8 cellular contexts compared by ENCODE assay signal in genomic region chr6:139325003-139325600, GRCh38.
DNase-seq lines count a peak whose midpoint lies in the region; ATAC-seq and TF ChIP-seq lines count a peak whose summit lies in the region.

No MANE protein-coding gene starts in this region.

- peaks cover 16% of the 10 kb centered on the region for H3K36me3 ChIP-seq in SU-DHL-6 (ENCODE audit: low read length)

- no peaks in the 10 kb centered on the region for H4K20me1 ChIP-seq in SU-DHL-6 (ENCODE audit: low read depth, low read length)

- peak overlapping the region; percentile 52 for H3K9ac ChIP-seq in SU-DHL-6 (ENCODE audit: low read length)

- no peaks in the 10 kb centered on the region for H3K9me2 ChIP-seq in SU-DHL-6 (replicated peaks; ENCODE audit: insufficient read depth, low read length)

- H3K4me2 ChIP-seq in SU-DHL-6 (ENCODE audit: low read depth, low read length, poor library complexity, severe bottlenecking) = peak overlapping the region; percentile 74

- H3K9me3 ChIP-seq in SU-DHL-6 (ENCODE audit: insufficient read depth, low read length) = no peaks in the 10 kb centered on the region

- H3K27ac ChIP-seq in SU-DHL-6 (ENCODE audit: low read depth, low read length) = peak overlapping the region; percentile 99

- TF ChIP-seq CTCF in SU-DHL-6 (IDR thresholded peaks at IDR 0.05; ENCODE audit: insufficient read depth, low read length, poor library complexity, severe bottlenecking) = no peak

- H3K4me3 ChIP-seq in SU-DHL-6 (ENCODE audit: insufficient read depth, low read length, poor library complexity, severe bottlenecking) = no peak overlapping the region

- ATAC-seq in GM19328 (IDR thresholded peaks at IDR 0.05; ENCODE audit: unreplicated experiment) (peak; percentile 50), HG03175 (IDR thresholded peaks at IDR 0.05; ENCODE audit: unreplicated experiment) (peak; percentile 54)

- H3K79me2 ChIP-seq in SU-DHL-6 (ENCODE audit: insufficient read depth, low read length) = peaks cover 8% of the 10 kb centered on the region; the same call in 1 of the 2 replicates

- H3F3A ChIP-seq in SU-DHL-6 (ENCODE audit: insufficient read depth) = peaks cover 77% of the 10 kb centered on the region

- H2AFZ ChIP-seq in SU-DHL-6 (ENCODE audit: low read depth, low read length, severe bottlenecking) = no peak overlapping the region

- H3K27me3 ChIP-seq in SU-DHL-6 (ENCODE audit: low read length) = no peaks in the 10 kb centered on the region

- peak; percentile 90 to 96 for DNase-seq in AML-193 (lab: John Stamatoyannopoulos, UW)
- no peak for DNase-seq in NCI-H1092 (lab: John Stamatoyannopoulos, UW)
- no peak for DNase-seq in NCI-H1105 treated with DMSO at 0.1 percent for 48 hours (lab: John Stamatoyannopoulos, UW)
- DNase-seq in NCI-H2081 (lab: John Stamatoyannopoulos, UW) = no peak
- no peak for DNase-seq in stimulated activated CD4-positive, alpha-beta T cell treated with anti-CD3 and anti-CD28 coated beads, Interleukin-4, amount 100 ng/mL, for 4 hours

Comparison
In these comparisons a context has a peak if more than half of its experiments do, and no peak if none do; other contexts are left out.
1. DNase-seq: peak in AML-193 (2 of 2); none in NCI-H1092 (single experiment), NCI-H1105 treated with DMSO at 0.1 percent for 48 hours (single experiment), NCI-H2081 (0 of 2) and stimulated activated CD4-positive, alpha-beta T cell treated with anti-CD3 and anti-CD28 coated beads, Interleukin-4, amount 100 ng/mL, for 4 hours (0 of 2).